1 cellular context compared by ENCODE assay signal in the genomic region with DNA sequence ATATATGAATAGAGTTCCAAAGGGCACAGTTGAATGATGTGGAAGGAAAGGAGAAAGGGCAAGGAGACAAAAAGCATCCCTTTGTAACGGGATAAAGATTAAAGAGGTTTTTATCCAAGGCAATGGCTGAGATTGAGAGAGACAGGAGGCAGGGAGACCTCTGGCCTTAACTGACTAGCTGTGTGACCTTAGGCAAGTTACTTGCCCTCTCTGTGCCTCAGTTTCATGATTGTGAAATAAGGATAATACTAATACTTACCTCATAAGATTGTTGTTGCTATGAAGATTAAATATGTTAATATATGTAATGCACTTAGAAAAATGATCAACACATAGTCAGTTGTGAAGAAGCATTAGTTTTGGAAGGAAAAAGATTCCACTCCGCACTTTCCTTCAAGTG.
TF ChIP-seq lines count a peak whose summit lies in the region.

No MANE protein-coding gene starts in this region.

TF ChIP-seq in A549, 52 proteins besides CTCF, POLR2A, EP300 and RAD21:
- no peak for TF ChIP-seq KDM1A (IDR thresholded peaks at IDR 0.05; ENCODE audit: low read depth)
- peak; percentile 19 for TF ChIP-seq ZFP36 (IDR thresholded peaks at IDR 0.05; ENCODE audit: borderline replicate concordance, partially characterized antibody)
- no peak for TF ChIP-seq RARB (CRISPR knock-in tag; IDR thresholded peaks at IDR 0.05)
- TF ChIP-seq ZSCAN20 (CRISPR knock-in tag; IDR thresholded peaks at IDR 0.05) = no peak
- TF ChIP-seq, protein P1, sequence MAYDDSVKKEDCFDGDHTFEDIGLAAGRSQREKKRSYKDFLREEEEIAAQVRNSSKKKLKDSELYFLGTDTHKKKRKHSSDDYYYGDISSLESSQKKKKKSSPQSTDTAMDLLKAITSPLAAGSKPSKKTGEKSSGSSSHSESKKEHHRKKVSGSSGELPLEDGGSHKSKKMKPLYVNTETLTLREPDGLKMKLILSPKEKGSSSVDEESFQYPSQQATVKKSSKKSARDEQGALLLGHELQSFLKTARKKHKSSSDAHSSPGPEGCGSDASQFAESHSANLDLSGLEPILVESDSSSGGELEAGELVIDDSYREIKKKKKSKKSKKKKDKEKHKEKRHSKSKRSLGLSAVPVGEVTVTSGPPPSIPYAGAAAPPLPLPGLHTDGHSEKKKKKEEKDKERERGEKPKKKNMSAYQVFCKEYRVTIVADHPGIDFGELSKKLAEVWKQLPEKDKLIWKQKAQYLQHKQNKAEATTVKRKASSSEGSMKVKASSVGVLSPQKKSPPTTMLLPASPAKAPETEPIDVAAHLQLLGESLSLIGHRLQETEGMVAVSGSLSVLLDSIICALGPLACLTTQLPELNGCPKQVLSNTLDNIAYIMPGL (CRISPR knock-in tag; IDR thresholded peaks at IDR 0.05; ENCODE audit: borderline replicate concordance) = no peak
TF ChIP-seq in A549: peak in this region for 1.
